Comparison of ENCODE assay signal across 8 cellular contexts in the genomic region with DNA sequence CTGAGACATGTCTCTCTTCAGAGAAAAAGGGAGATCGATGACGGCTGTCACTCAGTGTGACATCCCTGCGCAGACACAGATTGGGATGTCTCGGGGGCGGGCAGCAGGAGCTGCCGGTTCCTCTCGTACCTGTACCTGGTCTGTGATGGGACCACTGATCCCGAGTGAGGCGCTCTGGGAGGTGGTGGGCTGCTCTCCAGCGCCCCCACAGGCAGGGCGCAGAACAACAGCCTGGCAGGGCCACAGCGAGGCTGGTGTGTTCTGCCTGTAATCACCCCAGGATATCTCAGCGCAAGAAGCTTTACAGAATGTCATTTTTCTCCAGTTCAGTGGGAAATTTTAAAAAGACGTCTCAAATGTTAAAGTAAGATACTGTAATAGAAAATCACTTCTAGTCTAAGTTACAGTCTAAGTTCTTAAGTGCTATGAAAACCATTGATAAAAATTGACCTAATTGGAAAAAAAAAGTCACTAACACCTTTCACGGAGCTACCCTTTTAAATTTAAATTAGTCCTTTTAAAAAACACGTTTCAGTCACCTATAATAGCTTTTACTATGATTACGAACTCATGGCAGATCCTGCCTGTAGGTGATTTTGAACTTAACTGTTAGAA.
DNase-seq lines count a peak whose midpoint lies in the region; ATAC-seq and TF ChIP-seq lines count a peak whose summit lies in the region.

No MANE protein-coding gene starts in this region.

- peak; percentile 62 for TF ChIP-seq CTCF in fibroblast of mammary gland (conservative IDR thresholded peaks at IDR 0.05; ENCODE audit: control insufficient read depth, insufficient read depth, low read depth, low read length)

- DNase-seq in stimulated activated naive CD4-positive, alpha-beta T cell (lab: John Stamatoyannopoulos, UW), result peak; percentile 13 to 58 (median 19)
- DNase-seq in stimulated activated naive CD4-positive, alpha-beta T cell treated with Interleukin-2 at 50 U/mL for 16 hours (lab: John Stamatoyannopoulos, UW), result no peak
- DNase-seq in HuH-7 (ENCODE audit: low spot score) (peak; percentile 69), fibroblast of mammary gland (ENCODE audit: low read depth) (no peak), retina (peak; percentile 63), Ammon's horn (ENCODE audit: low spot score) (no peak)
- DNase-seq in activated CD8-positive, alpha-beta memory T cell treated with anti-CD3 and anti-CD28 coated beads for 48 hours (ENCODE audit: low read depth in 2 of 3, low spot score in 2 of 3), result peak in 2 of 3 experiments; percentile 29 to 33

- TF ChIP-seq POLR2A in GM18505 (IDR thresholded peaks at IDR 0.05; ENCODE audit: borderline replicate concordance, extremely low read depth, insufficient read depth, insufficient read length), result no peak

- no peak overlapping the region for H3K4me3 ChIP-seq in fibroblast of mammary gland (ENCODE audit: control insufficient read depth, low read depth, low read length)

- no peak for ATAC-seq in GM18505 (IDR thresholded peaks at IDR 0.05; ENCODE audit: unreplicated experiment)

Comparison
In these comparisons a context has a peak if more than half of its experiments do, and no peak if none do; other contexts are left out.
1. DNase-seq: peak in stimulated activated naive CD4-positive, alpha-beta T cell (6 of 6), HuH-7 (single experiment), activated CD8-positive, alpha-beta memory T cell treated with anti-CD3 and anti-CD28 coated beads for 48 hours (2 of 3) and retina (single experiment); none in stimulated activated naive CD4-positive, alpha-beta T cell treated with Interleukin-2 at 50 U/mL for 16 hours (single experiment), fibroblast of mammary gland (single experiment) and Ammon's horn (single experiment).